Comparison of ENCODE assay signal across 2 cellular contexts in the genomic region with DNA sequence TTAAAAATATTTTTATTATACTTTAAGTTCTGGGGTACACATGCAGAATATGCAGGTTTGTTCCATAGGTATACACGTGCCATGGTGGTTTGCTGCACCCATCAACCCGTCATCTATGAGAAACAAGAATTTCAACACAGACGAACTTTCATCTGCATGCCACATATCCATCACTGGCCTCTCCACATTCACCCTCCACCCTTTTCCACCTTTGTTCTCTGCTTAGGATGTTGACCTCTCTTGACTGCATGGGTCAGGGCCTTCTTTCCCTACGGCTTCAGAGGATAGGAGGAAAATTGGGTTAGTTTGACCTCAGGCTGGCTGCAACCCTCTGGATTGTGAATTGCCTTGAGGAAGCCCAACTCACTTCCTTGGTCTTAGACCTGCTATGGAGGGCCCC.
TF ChIP-seq lines count a peak whose summit lies in the region.

No MANE protein-coding gene starts in this region.

TF ChIP-seq in IMR-90, 13 proteins besides CTCF, POLR2A, EP300 and RAD21:
- TF ChIP-seq FOS (IDR thresholded peaks at IDR 0.05; ENCODE audit: low read depth, low read length) (no peak), RCOR1 (IDR thresholded peaks at IDR 0.05; ENCODE audit: insufficient replicate concordance, low read length) (no peak), MAZ (IDR thresholded peaks at IDR 0.05; ENCODE audit: borderline replicate concordance, low read depth, low read length) (no peak), RFX5 (IDR thresholded peaks at IDR 0.05; ENCODE audit: low read depth, low read length) (no peak), CHD1 (IDR thresholded peaks at IDR 0.05; ENCODE audit: low read depth, low read length) (no peak), CEBPB (IDR thresholded peaks at IDR 0.05; ENCODE audit: low read depth, low read length) (no peak), BHLHE40 (IDR thresholded peaks at IDR 0.05; ENCODE audit: low read depth, low read length) (no peak), NFE2L2 (IDR thresholded peaks at IDR 0.05; ENCODE audit: low read depth, low read length) (no peak), MAFK (IDR thresholded peaks at IDR 0.05; ENCODE audit: low read depth, low read length) (no peak), MXI1 (IDR thresholded peaks at IDR 0.05; ENCODE audit: borderline replicate concordance, low read depth, low read length) (no peak), SMC3 (IDR thresholded peaks at IDR 0.05; ENCODE audit: low read depth, low read length) (no peak)
- TF ChIP-seq, protein P1, sequence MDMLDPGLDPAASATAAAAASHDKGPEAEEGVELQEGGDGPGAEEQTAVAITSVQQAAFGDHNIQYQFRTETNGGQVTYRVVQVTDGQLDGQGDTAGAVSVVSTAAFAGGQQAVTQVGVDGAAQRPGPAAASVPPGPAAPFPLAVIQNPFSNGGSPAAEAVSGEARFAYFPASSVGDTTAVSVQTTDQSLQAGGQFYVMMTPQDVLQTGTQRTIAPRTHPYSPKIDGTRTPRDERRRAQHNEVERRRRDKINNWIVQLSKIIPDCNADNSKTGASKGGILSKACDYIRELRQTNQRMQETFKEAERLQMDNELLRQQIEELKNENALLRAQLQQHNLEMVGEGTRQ (IDR thresholded peaks at IDR 0.05; ENCODE audit: low read depth, low read length) = no peak
- TF ChIP-seq, protein P2, sequence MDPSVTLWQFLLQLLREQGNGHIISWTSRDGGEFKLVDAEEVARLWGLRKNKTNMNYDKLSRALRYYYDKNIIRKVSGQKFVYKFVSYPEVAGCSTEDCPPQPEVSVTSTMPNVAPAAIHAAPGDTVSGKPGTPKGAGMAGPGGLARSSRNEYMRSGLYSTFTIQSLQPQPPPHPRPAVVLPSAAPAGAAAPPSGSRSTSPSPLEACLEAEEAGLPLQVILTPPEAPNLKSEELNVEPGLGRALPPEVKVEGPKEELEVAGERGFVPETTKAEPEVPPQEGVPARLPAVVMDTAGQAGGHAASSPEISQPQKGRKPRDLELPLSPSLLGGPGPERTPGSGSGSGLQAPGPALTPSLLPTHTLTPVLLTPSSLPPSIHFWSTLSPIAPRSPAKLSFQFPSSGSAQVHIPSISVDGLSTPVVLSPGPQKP (IDR thresholded peaks at IDR 0.05; ENCODE audit: borderline replicate concordance, low read depth, low read length) = no peak

TF ChIP-seq in HepG2, 621 proteins besides CTCF, POLR2A, EP300 and RAD21 (continues in another document):
- TF ChIP-seq IRX3 (CRISPR knock-in tag; IDR thresholded peaks at IDR 0.05; ENCODE audit: borderline replicate concordance, low read depth) (no peak), TCF12 (IDR thresholded peaks at IDR 0.05) (no peak), TCF12 (CRISPR knock-in tag; IDR thresholded peaks at IDR 0.05) (no peak), ZNF446 (CRISPR knock-in tag; IDR thresholded peaks at IDR 0.05) (no peak), ZNF354B (CRISPR knock-in tag; IDR thresholded peaks at IDR 0.05) (no peak), ZNF496 (CRISPR knock-in tag; IDR thresholded peaks at IDR 0.05; ENCODE audit: insufficient replicate concordance) (no peak), NCOA5 (CRISPR knock-in tag; IDR thresholded peaks at IDR 0.05) (no peak), ZNF761 (CRISPR knock-in tag; conservative IDR thresholded peaks at IDR 0.05) (no peak), SOX6 (IDR thresholded peaks at IDR 0.05) (no peak), SOX6 (CRISPR knock-in tag; IDR thresholded peaks at IDR 0.05) (peak; percentile 60), PTBP1 (IDR thresholded peaks at IDR 0.05; ENCODE audit: low read depth, low read length, poor library complexity, severe bottlenecking) (no peak), ARNT2 (CRISPR knock-in tag; IDR thresholded peaks at IDR 0.05; ENCODE audit: low read depth) (no peak), RFXANK (CRISPR knock-in tag; IDR thresholded peaks at IDR 0.05) (no peak), CREM (IDR thresholded peaks at IDR 0.05) (no peak), CREM (CRISPR knock-in tag; IDR thresholded peaks at IDR 0.05) (no peak), ZBTB3 (CRISPR knock-in tag; IDR thresholded peaks at IDR 0.05; ENCODE audit: borderline replicate concordance, low read depth) (no peak), ZC3H4 (CRISPR knock-in tag; IDR thresholded peaks at IDR 0.05; ENCODE audit: borderline replicate concordance) (no peak), ZNF382 (CRISPR knock-in tag; IDR thresholded peaks at IDR 0.05; ENCODE audit: borderline replicate concordance) (no peak), TBP (CRISPR knock-in tag; IDR thresholded peaks at IDR 0.05) (no peak), ZBTB21 (CRISPR knock-in tag; IDR thresholded peaks at IDR 0.05) (no peak), ZNF274 (CRISPR knock-in tag; IDR thresholded peaks at IDR 0.05) (no peak), CHCHD3 (CRISPR knock-in tag; IDR thresholded peaks at IDR 0.05) (no peak), GATA4 (IDR thresholded peaks at IDR 0.05; ENCODE audit: borderline replicate concordance, low read depth) (no peak), EED (CRISPR knock-in tag; IDR thresholded peaks at IDR 0.05) (no peak), RFX1 (IDR thresholded peaks at IDR 0.05) (no peak), CEBPB (IDR thresholded peaks at IDR 0.05; ENCODE audit: borderline replicate concordance, low read depth, low read length) (no peak)
- TF ChIP-seq, protein P3, sequence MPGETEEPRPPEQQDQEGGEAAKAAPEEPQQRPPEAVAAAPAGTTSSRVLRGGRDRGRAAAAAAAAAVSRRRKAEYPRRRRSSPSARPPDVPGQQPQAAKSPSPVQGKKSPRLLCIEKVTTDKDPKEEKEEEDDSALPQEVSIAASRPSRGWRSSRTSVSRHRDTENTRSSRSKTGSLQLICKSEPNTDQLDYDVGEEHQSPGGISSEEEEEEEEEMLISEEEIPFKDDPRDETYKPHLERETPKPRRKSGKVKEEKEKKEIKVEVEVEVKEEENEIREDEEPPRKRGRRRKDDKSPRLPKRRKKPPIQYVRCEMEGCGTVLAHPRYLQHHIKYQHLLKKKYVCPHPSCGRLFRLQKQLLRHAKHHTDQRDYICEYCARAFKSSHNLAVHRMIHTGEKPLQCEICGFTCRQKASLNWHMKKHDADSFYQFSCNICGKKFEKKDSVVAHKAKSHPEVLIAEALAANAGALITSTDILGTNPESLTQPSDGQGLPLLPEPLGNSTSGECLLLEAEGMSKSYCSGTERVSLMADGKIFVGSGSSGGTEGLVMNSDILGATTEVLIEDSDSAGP (CRISPR knock-in tag; IDR thresholded peaks at IDR 0.05; ENCODE audit: borderline replicate concordance) = no peak
- TF ChIP-seq, protein P4, sequence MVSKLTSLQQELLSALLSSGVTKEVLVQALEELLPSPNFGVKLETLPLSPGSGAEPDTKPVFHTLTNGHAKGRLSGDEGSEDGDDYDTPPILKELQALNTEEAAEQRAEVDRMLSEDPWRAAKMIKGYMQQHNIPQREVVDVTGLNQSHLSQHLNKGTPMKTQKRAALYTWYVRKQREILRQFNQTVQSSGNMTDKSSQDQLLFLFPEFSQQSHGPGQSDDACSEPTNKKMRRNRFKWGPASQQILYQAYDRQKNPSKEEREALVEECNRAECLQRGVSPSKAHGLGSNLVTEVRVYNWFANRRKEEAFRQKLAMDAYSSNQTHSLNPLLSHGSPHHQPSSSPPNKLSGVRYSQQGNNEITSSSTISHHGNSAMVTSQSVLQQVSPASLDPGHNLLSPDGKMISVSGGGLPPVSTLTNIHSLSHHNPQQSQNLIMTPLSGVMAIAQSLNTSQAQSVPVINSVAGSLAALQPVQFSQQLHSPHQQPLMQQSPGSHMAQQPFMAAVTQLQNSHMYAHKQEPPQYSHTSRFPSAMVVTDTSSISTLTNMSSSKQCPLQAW (CRISPR knock-in tag; IDR thresholded peaks at IDR 0.05) = no peak
- TF ChIP-seq, protein P5, sequence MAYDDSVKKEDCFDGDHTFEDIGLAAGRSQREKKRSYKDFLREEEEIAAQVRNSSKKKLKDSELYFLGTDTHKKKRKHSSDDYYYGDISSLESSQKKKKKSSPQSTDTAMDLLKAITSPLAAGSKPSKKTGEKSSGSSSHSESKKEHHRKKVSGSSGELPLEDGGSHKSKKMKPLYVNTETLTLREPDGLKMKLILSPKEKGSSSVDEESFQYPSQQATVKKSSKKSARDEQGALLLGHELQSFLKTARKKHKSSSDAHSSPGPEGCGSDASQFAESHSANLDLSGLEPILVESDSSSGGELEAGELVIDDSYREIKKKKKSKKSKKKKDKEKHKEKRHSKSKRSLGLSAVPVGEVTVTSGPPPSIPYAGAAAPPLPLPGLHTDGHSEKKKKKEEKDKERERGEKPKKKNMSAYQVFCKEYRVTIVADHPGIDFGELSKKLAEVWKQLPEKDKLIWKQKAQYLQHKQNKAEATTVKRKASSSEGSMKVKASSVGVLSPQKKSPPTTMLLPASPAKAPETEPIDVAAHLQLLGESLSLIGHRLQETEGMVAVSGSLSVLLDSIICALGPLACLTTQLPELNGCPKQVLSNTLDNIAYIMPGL (CRISPR knock-in tag; IDR thresholded peaks at IDR 0.05; ENCODE audit: borderline replicate concordance in 1 of 2, low read depth in 1 of 2) = no peak
- TF ChIP-seq, protein P6, sequence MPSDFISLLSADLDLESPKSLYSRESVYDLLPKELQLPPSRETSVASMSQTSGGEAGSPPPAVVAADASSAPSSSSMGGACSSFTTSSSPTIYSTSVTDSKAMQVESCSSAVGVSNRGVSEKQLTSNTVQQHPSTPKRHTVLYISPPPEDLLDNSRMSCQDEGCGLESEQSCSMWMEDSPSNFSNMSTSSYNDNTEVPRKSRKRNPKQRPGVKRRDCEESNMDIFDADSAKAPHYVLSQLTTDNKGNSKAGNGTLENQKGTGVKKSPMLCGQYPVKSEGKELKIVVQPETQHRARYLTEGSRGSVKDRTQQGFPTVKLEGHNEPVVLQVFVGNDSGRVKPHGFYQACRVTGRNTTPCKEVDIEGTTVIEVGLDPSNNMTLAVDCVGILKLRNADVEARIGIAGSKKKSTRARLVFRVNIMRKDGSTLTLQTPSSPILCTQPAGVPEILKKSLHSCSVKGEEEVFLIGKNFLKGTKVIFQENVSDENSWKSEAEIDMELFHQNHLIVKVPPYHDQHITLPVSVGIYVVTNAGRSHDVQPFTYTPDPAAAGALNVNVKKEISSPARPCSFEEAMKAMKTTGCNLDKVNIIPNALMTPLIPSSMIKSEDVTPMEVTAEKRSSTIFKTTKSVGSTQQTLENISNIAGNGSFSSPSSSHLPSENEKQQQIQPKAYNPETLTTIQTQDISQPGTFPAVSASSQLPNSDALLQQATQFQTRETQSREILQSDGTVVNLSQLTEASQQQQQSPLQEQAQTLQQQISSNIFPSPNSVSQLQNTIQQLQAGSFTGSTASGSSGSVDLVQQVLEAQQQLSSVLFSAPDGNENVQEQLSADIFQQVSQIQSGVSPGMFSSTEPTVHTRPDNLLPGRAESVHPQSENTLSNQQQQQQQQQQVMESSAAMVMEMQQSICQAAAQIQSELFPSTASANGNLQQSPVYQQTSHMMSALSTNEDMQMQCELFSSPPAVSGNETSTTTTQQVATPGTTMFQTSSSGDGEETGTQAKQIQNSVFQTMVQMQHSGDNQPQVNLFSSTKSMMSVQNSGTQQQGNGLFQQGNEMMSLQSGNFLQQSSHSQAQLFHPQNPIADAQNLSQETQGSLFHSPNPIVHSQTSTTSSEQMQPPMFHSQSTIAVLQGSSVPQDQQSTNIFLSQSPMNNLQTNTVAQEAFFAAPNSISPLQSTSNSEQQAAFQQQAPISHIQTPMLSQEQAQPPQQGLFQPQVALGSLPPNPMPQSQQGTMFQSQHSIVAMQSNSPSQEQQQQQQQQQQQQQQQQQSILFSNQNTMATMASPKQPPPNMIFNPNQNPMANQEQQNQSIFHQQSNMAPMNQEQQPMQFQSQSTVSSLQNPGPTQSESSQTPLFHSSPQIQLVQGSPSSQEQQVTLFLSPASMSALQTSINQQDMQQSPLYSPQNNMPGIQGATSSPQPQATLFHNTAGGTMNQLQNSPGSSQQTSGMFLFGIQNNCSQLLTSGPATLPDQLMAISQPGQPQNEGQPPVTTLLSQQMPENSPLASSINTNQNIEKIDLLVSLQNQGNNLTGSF (CRISPR knock-in tag; IDR thresholded peaks at IDR 0.05) = no peak
- TF ChIP-seq, protein P7, sequence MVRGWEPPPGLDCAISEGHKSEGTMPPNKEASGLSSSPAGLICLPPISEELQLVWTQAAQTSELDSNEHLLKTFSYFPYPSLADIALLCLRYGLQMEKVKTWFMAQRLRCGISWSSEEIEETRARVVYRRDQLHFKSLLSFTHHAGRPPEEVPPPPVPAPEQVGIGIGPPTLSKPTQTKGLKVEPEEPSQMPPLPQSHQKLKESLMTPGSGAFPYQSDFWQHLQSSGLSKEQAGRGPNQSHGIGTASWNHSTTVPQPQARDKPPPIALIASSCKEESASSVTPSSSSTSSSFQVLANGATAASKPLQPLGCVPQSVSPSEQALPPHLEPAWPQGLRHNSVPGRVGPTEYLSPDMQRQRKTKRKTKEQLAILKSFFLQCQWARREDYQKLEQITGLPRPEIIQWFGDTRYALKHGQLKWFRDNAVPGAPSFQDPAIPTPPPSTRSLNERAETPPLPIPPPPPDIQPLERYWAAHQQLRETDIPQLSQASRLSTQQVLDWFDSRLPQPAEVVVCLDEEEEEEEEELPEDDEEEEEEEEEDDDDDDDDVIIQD (CRISPR knock-in tag; IDR thresholded peaks at IDR 0.05; ENCODE audit: low read depth) = peak; percentile 82; the same call in 1 of the 2 replicates
- TF ChIP-seq, protein P8, sequence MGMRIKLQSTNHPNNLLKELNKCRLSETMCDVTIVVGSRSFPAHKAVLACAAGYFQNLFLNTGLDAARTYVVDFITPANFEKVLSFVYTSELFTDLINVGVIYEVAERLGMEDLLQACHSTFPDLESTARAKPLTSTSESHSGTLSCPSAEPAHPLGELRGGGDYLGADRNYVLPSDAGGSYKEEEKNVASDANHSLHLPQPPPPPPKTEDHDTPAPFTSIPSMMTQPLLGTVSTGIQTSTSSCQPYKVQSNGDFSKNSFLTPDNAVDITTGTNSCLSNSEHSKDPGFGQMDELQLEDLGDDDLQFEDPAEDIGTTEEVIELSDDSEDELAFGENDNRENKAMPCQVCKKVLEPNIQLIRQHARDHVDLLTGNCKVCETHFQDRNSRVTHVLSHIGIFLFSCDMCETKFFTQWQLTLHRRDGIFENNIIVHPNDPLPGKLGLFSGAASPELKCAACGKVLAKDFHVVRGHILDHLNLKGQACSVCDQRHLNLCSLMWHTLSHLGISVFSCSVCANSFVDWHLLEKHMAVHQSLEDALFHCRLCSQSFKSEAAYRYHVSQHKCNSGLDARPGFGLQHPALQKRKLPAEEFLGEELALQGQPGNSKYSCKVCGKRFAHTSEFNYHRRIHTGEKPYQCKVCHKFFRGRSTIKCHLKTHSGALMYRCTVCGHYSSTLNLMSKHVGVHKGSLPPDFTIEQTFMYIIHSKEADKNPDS (CRISPR knock-in tag; IDR thresholded peaks at IDR 0.05) = no peak
- TF ChIP-seq, protein P9, sequence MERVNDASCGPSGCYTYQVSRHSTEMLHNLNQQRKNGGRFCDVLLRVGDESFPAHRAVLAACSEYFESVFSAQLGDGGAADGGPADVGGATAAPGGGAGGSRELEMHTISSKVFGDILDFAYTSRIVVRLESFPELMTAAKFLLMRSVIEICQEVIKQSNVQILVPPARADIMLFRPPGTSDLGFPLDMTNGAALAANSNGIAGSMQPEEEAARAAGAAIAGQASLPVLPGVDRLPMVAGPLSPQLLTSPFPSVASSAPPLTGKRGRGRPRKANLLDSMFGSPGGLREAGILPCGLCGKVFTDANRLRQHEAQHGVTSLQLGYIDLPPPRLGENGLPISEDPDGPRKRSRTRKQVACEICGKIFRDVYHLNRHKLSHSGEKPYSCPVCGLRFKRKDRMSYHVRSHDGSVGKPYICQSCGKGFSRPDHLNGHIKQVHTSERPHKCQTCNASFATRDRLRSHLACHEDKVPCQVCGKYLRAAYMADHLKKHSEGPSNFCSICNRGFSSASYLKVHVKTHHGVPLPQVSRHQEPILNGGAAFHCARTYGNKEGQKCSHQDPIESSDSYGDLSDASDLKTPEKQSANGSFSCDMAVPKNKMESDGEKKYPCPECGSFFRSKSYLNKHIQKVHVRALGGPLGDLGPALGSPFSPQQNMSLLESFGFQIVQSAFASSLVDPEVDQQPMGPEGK (CRISPR knock-in tag; IDR thresholded peaks at IDR 0.05) = no peak
